13 cellular contexts compared by ENCODE assay signal in the genomic region with DNA sequence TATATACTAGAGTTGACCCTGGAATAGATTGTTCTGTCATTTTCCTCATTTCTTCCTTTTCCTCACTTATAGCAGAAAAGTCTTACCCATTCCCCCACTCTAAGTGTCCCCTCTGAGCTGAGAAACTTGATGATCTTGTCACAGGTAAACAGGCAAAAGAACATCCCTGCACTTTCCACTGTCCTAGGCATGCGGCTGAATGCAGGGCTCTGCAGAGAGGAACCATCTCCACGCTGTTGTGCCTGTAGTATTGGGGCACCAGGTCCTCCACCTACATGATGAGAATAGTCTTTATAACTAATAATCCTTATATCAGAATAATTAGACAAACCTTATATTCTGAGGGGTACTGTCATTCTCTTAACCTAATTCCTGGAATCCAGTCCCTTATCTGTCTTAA.
A peak's percentile ranks its signal among the peaks of the same experiment; 100 is the strongest.
DNase-seq lines count a peak whose midpoint lies in the region; ATAC-seq lines count a peak whose summit lies in the region.
"Had no signal": no experiment of that assay in that cellular context is flagged by ENCODE, and none has a peak within 500 bp of the region (broad histone marks: within the 10 kb centered on the region; RNA-seq: fewer than 3 reads in every experiment).

No MANE protein-coding gene starts in this region.

- no peaks in the 10 kb centered on the region for H3K36me3 ChIP-seq in mesendoderm (ENCODE audit: control insufficient read depth, insufficient read depth, low read length)

- ATAC-seq in GM18868 (IDR thresholded peaks at IDR 0.05; ENCODE audit: unreplicated experiment) (peak; percentile 32), GM21528 (IDR thresholded peaks at IDR 0.05; ENCODE audit: low FRiP score, unreplicated experiment) (peak; percentile 43), HG03139 (IDR thresholded peaks at IDR 0.05; ENCODE audit: unreplicated experiment) (peak; percentile 26)
- ATAC-seq in activated naive CD8-positive, alpha-beta T cell treated with anti-CD3 and anti-CD28 coated beads, Interleukin-2, amount 10 ng/mL, durations not matched to agents 7 days and 5 days (ENCODE audit: low read depth), result peak; percentile 27

- WGBS in mesendoderm (ENCODE audit: extremely low coverage, insufficient coverage, low lambda C conversion rate), result no CpG with 5 or more reads among the region's 2 CpGs

- H2BK5ac ChIP-seq in mesendoderm (ENCODE audit: low read length), result no peak overlapping the region

- peaks cover 2% of the 10 kb centered on the region for H3K9me3 Mint-ChIP-seq in activated naive CD8-positive, alpha-beta T cell treated with anti-CD3 and anti-CD28 coated beads, Interleukin-2, amount 10 ng/mL, durations not matched to agents 7 days and 5 days

- peaks cover 2% of the 10 kb centered on the region for H3K36me3 Mint-ChIP-seq in activated naive CD8-positive, alpha-beta T cell treated with anti-CD3 and anti-CD28 coated beads, Interleukin-2, amount 10 ng/mL, durations not matched to agents 7 days and 5 days

- no peak overlapping the region for H3K23ac ChIP-seq in mesendoderm (ENCODE audit: low read length)

- peak overlapping the region; percentile 54 for H3K27ac Mint-ChIP-seq in activated naive CD8-positive, alpha-beta T cell treated with anti-CD3 and anti-CD28 coated beads, Interleukin-2, amount 10 ng/mL, durations not matched to agents 7 days and 5 days

- no peak overlapping the region for H4K5ac ChIP-seq in mesendoderm (ENCODE audit: low read length)

- H3K79me1 ChIP-seq in mesendoderm (ENCODE audit: low read length), result no peaks in the 10 kb centered on the region

- H2BK120ac ChIP-seq in mesendoderm (ENCODE audit: low read depth, low read length), result no peak overlapping the region

- no peak overlapping the region for H3K4me3 ChIP-seq in mesendoderm (ENCODE audit: low read length)

- H2AK5ac ChIP-seq in mesendoderm (ENCODE audit: low read length), result no peak overlapping the region

- H3K56ac ChIP-seq in mesendoderm (ENCODE audit: low read length), result no peak overlapping the region

- no peak for DNase-seq in activated naive CD8-positive, alpha-beta T cell treated with anti-CD3 and anti-CD28 coated beads, Interleukin-2, amount 10 ng/mL, durations not matched to agents 7 days and 5 days
- no peak for DNase-seq in NCI-H748 (lab: John Stamatoyannopoulos, UW; ENCODE audit: unreplicated experiment)
- no peak for DNase-seq in NCI-H510A (lab: John Stamatoyannopoulos, UW)
- DNase-seq in stimulated activated CD4-positive, alpha-beta T cell treated with anti-CD3 and anti-CD28 coated beads, Interleukin-15, amount 100 ng/mL, for 24 hours, result no peak
- DNase-seq in mesendoderm, result no peak
- DNase-seq: foreskin fibroblast, mammary epithelial cell, NCI-H187 treated with DMSO at 0.1 percent for 48 hours had no signal

- no peak overlapping the region for H4K8ac ChIP-seq in mesendoderm (ENCODE audit: low read depth, low read length)

- peak overlapping the region; percentile 39 for H3K4me3 Mint-ChIP-seq in activated naive CD8-positive, alpha-beta T cell treated with anti-CD3 and anti-CD28 coated beads, Interleukin-2, amount 10 ng/mL, durations not matched to agents 7 days and 5 days
- H3K4me3 Mint-ChIP-seq: activated CD4-positive, alpha-beta T cell treated with anti-CD3 and anti-CD28 coated beads for 36 hours had no signal

- POLR2A ChIA-PET in activated naive CD8-positive, alpha-beta T cell treated with anti-CD3 and anti-CD28 coated beads, Interleukin-2, amount 10 ng/mL, durations not matched to agents 7 days and 5 days (lab: Charles Lee), result no interaction called here

- no peak overlapping the region for H3K27ac ChIP-seq in mesendoderm (ENCODE audit: low read depth, low read length)
- H3K27ac ChIP-seq: RWPE1 had no signal

- H3K4me2 ChIP-seq in mesendoderm (ENCODE audit: low read length), result no peak overlapping the region

- peaks cover 2% of the 10 kb centered on the region for H3K4me1 ChIP-seq in mesendoderm (ENCODE audit: control insufficient read depth, low read depth, low read length)

- H3K9ac ChIP-seq in mesendoderm (ENCODE audit: low read length), result no peak overlapping the region

- no peak overlapping the region for H3K4ac ChIP-seq in mesendoderm (ENCODE audit: low read depth, low read length)

- no peak overlapping the region for H2BK15ac ChIP-seq in mesendoderm (replicated peaks; ENCODE audit: low read depth)

- no peaks in the 10 kb centered on the region for H3K27me3 ChIP-seq in mesendoderm (ENCODE audit: insufficient read depth, low read length, poor library complexity)

- H3K79me2 ChIP-seq in mesendoderm (ENCODE audit: control insufficient read depth, insufficient read depth, low read length), result no peaks in the 10 kb centered on the region

- peaks cover 39% of the 10 kb centered on the region for H3K4me1 Mint-ChIP-seq in activated naive CD8-positive, alpha-beta T cell treated with anti-CD3 and anti-CD28 coated beads, Interleukin-2, amount 10 ng/mL, durations not matched to agents 7 days and 5 days

- H3K18ac ChIP-seq in mesendoderm (ENCODE audit: low read length), result no peak overlapping the region

- H3K27me3 Mint-ChIP-seq in activated naive CD8-positive, alpha-beta T cell treated with anti-CD3 and anti-CD28 coated beads, Interleukin-2, amount 10 ng/mL, durations not matched to agents 7 days and 5 days, result peaks cover 2% of the 10 kb centered on the region
